19 cellular contexts compared by ENCODE assay signal in genomic region chr9:31700252-31701045, GRCh38.
DNase-seq lines count a peak whose midpoint lies in the region; ATAC-seq lines count a peak whose summit lies in the region.
"Had no signal": no experiment of that assay in that cellular context is flagged by ENCODE, and none has a peak within 500 bp of the region (broad histone marks: within the 10 kb centered on the region; RNA-seq: fewer than 3 reads in every experiment).

No MANE protein-coding gene starts in this region.

- ATAC-seq in HG02610 (IDR thresholded peaks at IDR 0.05; ENCODE audit: unreplicated experiment): no peak
- ATAC-seq: A549, gastrocnemius medialis, GM23338, left cardiac atrium had no signal

- H3K36me3 Mint-ChIP-seq in activated T-helper 2 cell treated with anti-CD3 and anti-CD28 coated beads, Interferon-gamma antibody, Interleukin-2, Interleukin-4, amounts not matched to agents 10 μg/mL and 5 μg/mL and 100 μg/mL, durations not matched to agents 14 hours and 24 hours and 36 hours (ENCODE audit: low read depth): peaks cover 14% of the 10 kb centered on the region

- H3K27ac Mint-ChIP-seq in activated T-helper 2 cell treated with anti-CD3 and anti-CD28 coated beads, Interferon-gamma antibody, Interleukin-2, Interleukin-4, amounts not matched to agents 10 μg/mL and 5 μg/mL and 100 μg/mL, durations not matched to agents 14 hours and 24 hours and 36 hours: peak overlapping the region; percentile 74
- H3K27ac Mint-ChIP-seq: activated T-helper 1 cell treated with anti-CD3 and anti-CD28 coated beads, Interleukin-12 subunit alpha, Interleukin-12 subunit beta, Interleukin-2, Interleukin-4 antibody, amounts not matched to agents 30 ng/mL and 10 ng/mL and 1 ng/mL, durations not matched to agents 14 hours and 24 hours and 36 hours; GM23338; progenitor cell of endocrine pancreas had no signal

- no peak overlapping the region for H3K4me3 Mint-ChIP-seq in activated T-helper 2 cell treated with anti-CD3 and anti-CD28 coated beads, Interferon-gamma antibody, Interleukin-2, Interleukin-4, amounts not matched to agents 10 μg/mL and 5 μg/mL and 100 μg/mL, durations not matched to agents 14 hours and 24 hours and 36 hours (ENCODE audit: low read depth)
- H3K4me3 Mint-ChIP-seq: activated T-helper 1 cell treated with anti-CD3 and anti-CD28 coated beads, Interleukin-12 subunit alpha, Interleukin-12 subunit beta, Interleukin-2, Interleukin-4 antibody, amounts not matched to agents 30 ng/mL and 10 ng/mL and 1 ng/mL, durations not matched to agents 14 hours and 24 hours and 36 hours; GM23338; neural crest cell had no signal

- H3K4me1 Mint-ChIP-seq in activated T-helper 2 cell treated with anti-CD3 and anti-CD28 coated beads, Interferon-gamma antibody, Interleukin-2, Interleukin-4, amounts not matched to agents 10 μg/mL and 5 μg/mL and 100 μg/mL, durations not matched to agents 14 hours and 24 hours and 36 hours (ENCODE audit: low read depth): peaks cover 13% of the 10 kb centered on the region
- H3K4me1 Mint-ChIP-seq: GM23338, neural crest cell had no signal

- H3K9me3 Mint-ChIP-seq in activated T-helper 2 cell treated with anti-CD3 and anti-CD28 coated beads, Interferon-gamma antibody, Interleukin-2, Interleukin-4, amounts not matched to agents 10 μg/mL and 5 μg/mL and 100 μg/mL, durations not matched to agents 14 hours and 24 hours and 36 hours: peaks cover 10% of the 10 kb centered on the region
- H3K9me3 Mint-ChIP-seq: activated T-helper 1 cell treated with anti-CD3 and anti-CD28 coated beads, Interleukin-12 subunit alpha, Interleukin-12 subunit beta, Interleukin-2, Interleukin-4 antibody, amounts not matched to agents 30 ng/mL and 10 ng/mL and 1 ng/mL, durations not matched to agents 14 hours and 24 hours and 36 hours; GM23338 had no signal

- DNase-seq in activated CD4-positive, alpha-beta T cell treated with anti-CD3 and anti-CD28 coated beads for 48 hours: peak; percentile 9
- no peak for DNase-seq in activated CD4-positive, alpha-beta T cell treated with anti-CD3 and anti-CD28 coated beads, Interleukin-2, amount 50 U/mL, for 1 hour
- DNase-seq in NCI-H510A (lab: John Stamatoyannopoulos, UW) (peak; percentile 16), myocyte (ENCODE audit: low read depth) (peak; percentile 63), EL (no peak), iPS-NIHi7 (ENCODE audit: extremely low spot score) (no peak)
- no peak for DNase-seq in activated T-helper 2 cell treated with anti-CD3 and anti-CD28 coated beads, Interferon-gamma antibody, Interleukin-2, Interleukin-4, amounts not matched to agents 10 μg/mL and 5 μg/mL and 100 μg/mL, durations not matched to agents 14 hours and 24 hours and 36 hours (ENCODE audit: low spot score)
- DNase-seq: adrenal gland; dermis blood vessel endothelial cell; gastrocnemius medialis; left cardiac atrium; midbrain; stimulated activated CD4-positive, alpha-beta T cell treated with anti-CD3 and anti-CD28 coated beads, Interleukin-2, amount 100 ng/mL, for 48 hours had no signal

- H3K27me3 Mint-ChIP-seq in activated T-helper 2 cell treated with anti-CD3 and anti-CD28 coated beads, Interferon-gamma antibody, Interleukin-2, Interleukin-4, amounts not matched to agents 10 μg/mL and 5 μg/mL and 100 μg/mL, durations not matched to agents 14 hours and 24 hours and 36 hours (ENCODE audit: low read depth): no peaks in the 10 kb centered on the region
- H3K27me3 Mint-ChIP-seq: progenitor cell of endocrine pancreas had no signal

- intact Hi-C loops in activated T-helper 2 cell treated with anti-CD3 and anti-CD28 coated beads, Interferon-gamma antibody, Interleukin-2, Interleukin-4, amounts not matched to agents 10 μg/mL and 5 μg/mL and 100 μg/mL, durations not matched to agents 14 hours and 24 hours and 36 hours (cut with micrococcal nuclease): loop anchor here (1.0 to 2.0 kb wide), 2 partner anchors 23 to 158 kb away; no protein-coding TSS in a partner anchor

Comparison
In these comparisons a context has a peak if more than half of its experiments do, and no peak if none do; other contexts are left out.
1. DNase-seq: peak in activated CD4-positive, alpha-beta T cell treated with anti-CD3 and anti-CD28 coated beads for 48 hours (single experiment), NCI-H510A (single experiment) and myocyte (single experiment); none in activated CD4-positive, alpha-beta T cell treated with anti-CD3 and anti-CD28 coated beads, Interleukin-2, amount 50 U/mL, for 1 hour (single experiment), activated T-helper 2 cell treated with anti-CD3 and anti-CD28 coated beads, Interferon-gamma antibody, Interleukin-2, Interleukin-4, amounts not matched to agents 10 μg/mL and 5 μg/mL and 100 μg/mL, durations not matched to agents 14 hours and 24 hours and 36 hours (single experiment), EL (single experiment) and iPS-NIHi7 (single experiment).